8 cellular contexts compared by ENCODE assay signal in genomic region chr4:86043755-86044592, GRCh38.
A peak's percentile ranks its signal among the peaks of the same experiment; 100 is the strongest.
DNase-seq lines count a peak whose midpoint lies in the region; ATAC-seq and TF ChIP-seq lines count a peak whose summit lies in the region.

No MANE protein-coding gene starts in this region.

- H3K27me3 ChIP-seq in foreskin keratinocyte, result no peaks in the 10 kb centered on the region

- peak; percentile 80 for TF ChIP-seq CTCF in foreskin keratinocyte (conservative IDR thresholded peaks at IDR 0.05)

- DNase-seq in EH (ENCODE audit: low read depth), result peak; percentile 67
- DNase-seq in NAMALWA (ENCODE audit: low spot score), result peak; percentile 85
- DNase-seq in SW 1271 (lab: John Stamatoyannopoulos, UW), result peak; percentile 2 to 11
- DNase-seq in foreskin keratinocyte, result peak in 1 of 2 donors; percentile 30
- DNase-seq in putamen (ENCODE audit: low spot score), result peak; percentile 54
- no peak for DNase-seq in activated CD4-positive, alpha-beta T cell treated with anti-CD3 and anti-CD28 coated beads, Interleukin-2, amount 50 U/mL, for 4 hours

- H3K27ac ChIP-seq in foreskin keratinocyte, result no peak overlapping the region

- peak; percentile 69 for ATAC-seq in GM21576 (IDR thresholded peaks at IDR 0.05; ENCODE audit: unreplicated experiment)
- ATAC-seq in foreskin keratinocyte, result peak; percentile 56
- ATAC-seq in GM18502 (IDR thresholded peaks at IDR 0.05; ENCODE audit: poor library complexity, unreplicated experiment), result no peak

- no peaks in the 10 kb centered on the region for H3K4me1 ChIP-seq in foreskin keratinocyte

Comparison
In these comparisons a context has a peak if more than half of its experiments do, and no peak if none do; other contexts are left out.
1. DNase-seq: peak in EH (single experiment), NAMALWA (single experiment), SW 1271 (2 of 2) and putamen (single experiment); none in activated CD4-positive, alpha-beta T cell treated with anti-CD3 and anti-CD28 coated beads, Interleukin-2, amount 50 U/mL, for 4 hours (0 of 2).